In the genomic region with DNA sequence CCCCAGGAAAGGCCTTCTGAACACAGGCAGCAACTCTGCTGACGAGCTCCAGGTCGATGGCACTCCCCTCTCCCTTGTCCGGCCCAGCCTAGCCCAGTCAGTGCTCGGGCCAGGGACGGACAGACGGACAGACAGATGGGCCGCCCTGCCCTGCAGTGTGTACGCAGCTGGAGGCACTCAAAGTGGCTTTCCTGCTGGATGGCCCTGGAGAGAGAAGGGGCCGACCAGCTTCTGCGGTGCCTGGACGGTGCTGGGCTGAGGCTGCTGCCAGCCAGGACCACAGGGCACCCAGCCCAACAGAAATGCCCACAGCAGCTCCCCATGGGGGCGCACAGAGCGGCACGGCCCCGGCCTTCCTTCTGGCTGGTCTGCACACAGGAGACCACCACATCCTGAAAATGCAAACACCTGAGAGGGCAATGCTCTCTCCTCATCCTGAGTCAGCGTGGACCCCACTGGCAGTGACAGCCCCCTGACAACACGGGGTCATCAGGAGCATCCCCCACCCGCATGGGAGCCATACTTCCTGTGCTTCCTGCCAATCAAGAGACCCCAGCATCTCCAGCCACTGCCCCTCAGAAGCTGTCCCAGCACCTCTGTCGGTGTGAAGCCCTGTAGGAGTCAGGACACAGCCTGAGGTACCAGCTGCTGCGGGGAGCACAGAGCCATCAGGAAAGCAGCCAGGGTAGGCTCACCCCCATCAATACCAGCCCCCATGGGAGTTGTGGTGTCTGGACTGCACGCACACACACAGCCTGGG, we compare ENCODE assay signal across 1 cellular context.
TF ChIP-seq lines count a peak whose summit lies in the region.

No MANE protein-coding gene starts in this region.

TF ChIP-seq in HepG2, 621 proteins besides CTCF, POLR2A, EP300 and RAD21:
- TF ChIP-seq GZF1 (CRISPR knock-in tag; IDR thresholded peaks at IDR 0.05) (no peak), RFX3 (CRISPR knock-in tag; IDR thresholded peaks at IDR 0.05) (no peak), KAT7 (CRISPR knock-in tag; IDR thresholded peaks at IDR 0.05; ENCODE audit: borderline replicate concordance) (no peak), DPF2 (CRISPR knock-in tag; IDR thresholded peaks at IDR 0.05; ENCODE audit: borderline replicate concordance, low read depth) (no peak), ZNF335 (CRISPR knock-in tag; IDR thresholded peaks at IDR 0.05) (no peak), EED (CRISPR knock-in tag; IDR thresholded peaks at IDR 0.05) (no peak), KAT8 (CRISPR knock-in tag; IDR thresholded peaks at IDR 0.05) (no peak), ZBTB38 (CRISPR knock-in tag; IDR thresholded peaks at IDR 0.05) (no peak), PCBP2 (optimal IDR thresholded peaks at IDR 0.05; ENCODE audit: low read depth, low read length, poor library complexity, severe bottlenecking) (no peak), SALL1 (CRISPR knock-in tag; IDR thresholded peaks at IDR 0.05) (no peak), SP2 (CRISPR knock-in tag; IDR thresholded peaks at IDR 0.05) (no peak), RARG (CRISPR knock-in tag; IDR thresholded peaks at IDR 0.05; ENCODE audit: low read depth) (no peak), ZNF7 (CRISPR knock-in tag; IDR thresholded peaks at IDR 0.05) (no peak)
